9 cellular contexts compared by ENCODE assay signal in genomic region chr10:48287417-48288391, GRCh38. TPM values are rescaled to one million over a fixed set of nuclear protein-coding genes. Genes with fewer than 3 reads are reported as not detected.
A peak's percentile ranks its signal among the peaks of the same experiment; 100 is the strongest.
DNase-seq lines count a peak whose midpoint lies in the region; ATAC-seq and TF ChIP-seq lines count a peak whose summit lies in the region.
"Had no signal": no experiment of that assay in that cellular context is flagged by ENCODE, and none has a peak within 500 bp of the region (broad histone marks: within the 10 kb centered on the region; RNA-seq: fewer than 3 reads in every experiment).

No MANE protein-coding gene starts in this region.

- H3K27me3 Mint-ChIP-seq in GM23338 (ENCODE audit: insufficient read depth, low read depth, poor library complexity) (peaks cover 2% of the 10 kb centered on the region), immature natural killer cell (ENCODE audit: low read depth in 3 of 3) (peaks cover 2 to 12% (median 2%) of the 10 kb centered on the region in 3 donors)

- H3K27ac ChIP-seq in WERI-Rb-1: peak overlapping the region; percentile 93
- no peak overlapping the region for H3K27ac ChIP-seq in mesendoderm (ENCODE audit: low read depth, low read length)
- no peak overlapping the region for H3K27ac ChIP-seq in GM23338 (ENCODE audit: low read depth)

- H4K8ac ChIP-seq in mesendoderm (ENCODE audit: low read depth, low read length): no peak overlapping the region

- H2BK120ac ChIP-seq in mesendoderm (ENCODE audit: low read depth, low read length): no peak overlapping the region

- no peak overlapping the region for H4K5ac ChIP-seq in mesendoderm (ENCODE audit: low read length)

- no peak overlapping the region for H3K4ac ChIP-seq in mesendoderm (ENCODE audit: low read depth, low read length)

- H3K4me1 ChIP-seq in mesendoderm (ENCODE audit: control insufficient read depth, low read depth, low read length) (peaks cover 3% of the 10 kb centered on the region), GM23338 (ENCODE audit: insufficient read depth) (0 out of 2 replicates have a peak, but pooled peaks cover 3% of the 10 kb centered on the region)

- no CpG with 5 or more reads among the region's 13 CpGs for WGBS in mesendoderm (ENCODE audit: extremely low coverage, insufficient coverage, low lambda C conversion rate)

- H3K36me3 ChIP-seq in WERI-Rb-1 (no peaks in the 10 kb centered on the region), mesendoderm (ENCODE audit: control insufficient read depth, insufficient read depth, low read length) (no peaks in the 10 kb centered on the region), GM23338 (ENCODE audit: insufficient read depth) (no peaks in the 10 kb centered on the region), H7 (replicated peaks; ENCODE audit: control insufficient read depth, insufficient read depth, low read length) (no peaks in the 10 kb centered on the region)

- H3K9ac ChIP-seq in mesendoderm (ENCODE audit: low read length): no peak overlapping the region

- H2AK5ac ChIP-seq in mesendoderm (ENCODE audit: low read length): no peak overlapping the region

- peak; percentile 86 for DNase-seq in GM12865 (ENCODE audit: low read depth)
- peak; percentile 89 for DNase-seq in WERI-Rb-1
- DNase-seq in mesendoderm: no peak
- no peak for DNase-seq in GM23338 (ENCODE audit: low spot score)
- DNase-seq in effector CD8-positive, alpha-beta T cell (lab: John Stamatoyannopoulos, UW): no peak
- no peak for DNase-seq in immature natural killer cell
- DNase-seq in H7: no peak

- H3K4me1 Mint-ChIP-seq in GM23338 (peaks cover 10% of the 10 kb centered on the region; the same call in 2 of the 3 replicates), immature natural killer cell (peaks cover 4 to 8% of the 10 kb centered on the region in 2 donors)

- H3K23ac ChIP-seq in mesendoderm (ENCODE audit: low read length): no peak overlapping the region

- H3K4me2 ChIP-seq in mesendoderm (ENCODE audit: low read length): no peak overlapping the region
- H3K4me2 ChIP-seq in GM23338: no peak overlapping the region

- H3K9me3 ChIP-seq in WERI-Rb-1 (ENCODE audit: severe bottlenecking): no peaks in the 10 kb centered on the region

- H3K27ac Mint-ChIP-seq in GM23338: no peak overlapping the region
- no peak overlapping the region for H3K27ac Mint-ChIP-seq in immature natural killer cell

- H3K4me3 ChIP-seq in GM12865 (ENCODE audit: low read depth, low read length): no peak overlapping the region
- no peak overlapping the region for H3K4me3 ChIP-seq in WERI-Rb-1 (ENCODE audit: low read depth, low read length)
- H3K4me3 ChIP-seq in mesendoderm (ENCODE audit: low read length): no peak overlapping the region
- H3K4me3 ChIP-seq in GM23338: no peak overlapping the region
- H3K4me3 ChIP-seq in H7 (ENCODE audit: insufficient read depth, low read depth, low read length): no peak overlapping the region

- H3K9me3 Mint-ChIP-seq in GM23338 (peaks cover 25% of the 10 kb centered on the region), immature natural killer cell (peaks cover 0 to 3% (median 0%) of the 10 kb centered on the region in 6 donors)

- ATAC-seq in HG02759 (IDR thresholded peaks at IDR 0.05; ENCODE audit: unreplicated experiment) (peak; percentile 50), GM23338 (no peak)

- H3K79me1 ChIP-seq in mesendoderm (ENCODE audit: low read length): no peaks in the 10 kb centered on the region

- H2AFZ ChIP-seq in GM23338: no peak overlapping the region

- H3K36me3 Mint-ChIP-seq in GM23338 (ENCODE audit: low read depth) (no peaks in the 10 kb centered on the region; the same call in 2 of the 3 replicates), immature natural killer cell (no peaks in the 10 kb centered on the region)

- H3K27me3 ChIP-seq in WERI-Rb-1 (ENCODE audit: insufficient read depth, low read depth, severe bottlenecking) (no peaks in the 10 kb centered on the region), mesendoderm (ENCODE audit: insufficient read depth, low read length, poor library complexity) (no peaks in the 10 kb centered on the region), GM23338 (ENCODE audit: insufficient read depth) (no peaks in the 10 kb centered on the region), H7 (ENCODE audit: control insufficient read depth, insufficient read depth, low read length) (no peaks in the 10 kb centered on the region)

- H3K18ac ChIP-seq in mesendoderm (ENCODE audit: low read length): no peak overlapping the region

- TF ChIP-seq CTCF in GM12865 (IDR thresholded peaks at IDR 0.05; ENCODE audit: insufficient read depth, low read depth, low read length, missing control alignments): no peak
- no peak for TF ChIP-seq CTCF in WERI-Rb-1 (IDR thresholded peaks at IDR 0.05; ENCODE audit: low read depth, low read length)
- TF ChIP-seq CTCF in GM23338 (conservative IDR thresholded peaks at IDR 0.05; ENCODE audit: low read depth in 2 of 2): no peak

- no peak overlapping the region for H3K4me3 Mint-ChIP-seq in GM23338
- H3K4me3 Mint-ChIP-seq in immature natural killer cell: no peak overlapping the region

- H2BK5ac ChIP-seq in mesendoderm (ENCODE audit: low read length): no peak overlapping the region

- H3K56ac ChIP-seq in mesendoderm (ENCODE audit: low read length): peak overlapping the region; percentile 17

- no peaks in the 10 kb centered on the region for H4K20me1 ChIP-seq in GM23338 (replicated peaks; ENCODE audit: insufficient read depth)

- H3K9me2 ChIP-seq in GM23338 (ENCODE audit: insufficient read depth): no peaks in the 10 kb centered on the region

- no peaks in the 10 kb centered on the region for H3F3A ChIP-seq in GM23338 (replicated peaks; ENCODE audit: low read depth)

- H2BK15ac ChIP-seq in mesendoderm (replicated peaks; ENCODE audit: low read depth): no peak overlapping the region

- H3K79me2 ChIP-seq in mesendoderm (ENCODE audit: control insufficient read depth, insufficient read depth, low read length): no peaks in the 10 kb centered on the region
- no peaks in the 10 kb centered on the region for H3K79me2 ChIP-seq in GM23338 (replicated peaks; ENCODE audit: insufficient read depth)

TF ChIP-seq in GM23338, 12 proteins besides CTCF, POLR2A, EP300 and RAD21 (continues in another document):
- no peak for TF ChIP-seq NANOG (IDR thresholded peaks at IDR 0.05; ENCODE audit: borderline replicate concordance)
- no peak for TF ChIP-seq EZH2phosphoT487 (IDR thresholded peaks at IDR 0.05; ENCODE audit: unreplicated experiment)
- TF ChIP-seq REST (IDR thresholded peaks at IDR 0.05; ENCODE audit: unreplicated experiment): no peak
- TF ChIP-seq POLR2AphosphoS5 (IDR thresholded peaks at IDR 0.05; ENCODE audit: low read depth): no peak
- TF ChIP-seq ZNF331 (CRISPR knock-in tag; IDR thresholded peaks at IDR 0.05; ENCODE audit: low read depth): no peak
- no peak for TF ChIP-seq CREB1 (CRISPR knock-in tag; IDR thresholded peaks at IDR 0.05; ENCODE audit: low read depth)

RNA-seq across cellular contexts. Expression of gene FRMPD2, which starts 13.2 kb away (rescaled TPM):
- 0.03 TPM for polyA plus RNA-seq in mesendoderm (2013, experiment 1 of 2)
- polyA plus RNA-seq in mesendoderm (2013, experiment 2 of 2): 0.03 TPM
- not detected in 2 replicates for total RNA-seq in GM23338 (2014; rRNA removed; shearing (Covaris generic))
- polyA plus RNA-seq in GM23338 (2016; fragmentation: Nextera tagmentation; extraction: Ambion mirVana) (not detected in 2 replicates), immature natural killer cell (not detected)
- total RNA-seq in H7 (2014; rRNA removed; shearing (Covaris generic)): not detected in 2 replicates
- total RNA-seq: glomerular endothelial cell had no signal

RNA-seq across cellular contexts. Expression of gene MAPK8, which starts 18.8 kb away (rescaled TPM):
- polyA plus RNA-seq in mesendoderm (2013, experiment 1 of 2): 44.7 TPM
- 48.3 TPM for polyA plus RNA-seq in mesendoderm (2013, experiment 2 of 2)
- 63.5 and 73.6 TPM in 2 replicates for total RNA-seq in GM23338 (2014; rRNA removed; shearing (Covaris generic))
- polyA plus RNA-seq in GM23338 (2016; fragmentation: Nextera tagmentation; extraction: Ambion mirVana) (40.0 and 52.4 TPM in 2 replicates), immature natural killer cell (10 to 100 TPM; 14.2 to 20.9 (median 19.5) TPM)
- 67.7 and 70.3 TPM in 2 replicates for total RNA-seq in H7 (2014; rRNA removed; shearing (Covaris generic))

Comparison
In these comparisons a context has a peak if more than half of its experiments do, and no peak if none do; other contexts are left out.
1. DNase-seq: peak in GM12865 (single experiment) and WERI-Rb-1 (single experiment); none in mesendoderm (single experiment), GM23338 (single experiment), effector CD8-positive, alpha-beta T cell (single experiment), immature natural killer cell (0 of 3) and H7 (single experiment).